31 cellular contexts compared by ENCODE assay signal in the genomic region with DNA sequence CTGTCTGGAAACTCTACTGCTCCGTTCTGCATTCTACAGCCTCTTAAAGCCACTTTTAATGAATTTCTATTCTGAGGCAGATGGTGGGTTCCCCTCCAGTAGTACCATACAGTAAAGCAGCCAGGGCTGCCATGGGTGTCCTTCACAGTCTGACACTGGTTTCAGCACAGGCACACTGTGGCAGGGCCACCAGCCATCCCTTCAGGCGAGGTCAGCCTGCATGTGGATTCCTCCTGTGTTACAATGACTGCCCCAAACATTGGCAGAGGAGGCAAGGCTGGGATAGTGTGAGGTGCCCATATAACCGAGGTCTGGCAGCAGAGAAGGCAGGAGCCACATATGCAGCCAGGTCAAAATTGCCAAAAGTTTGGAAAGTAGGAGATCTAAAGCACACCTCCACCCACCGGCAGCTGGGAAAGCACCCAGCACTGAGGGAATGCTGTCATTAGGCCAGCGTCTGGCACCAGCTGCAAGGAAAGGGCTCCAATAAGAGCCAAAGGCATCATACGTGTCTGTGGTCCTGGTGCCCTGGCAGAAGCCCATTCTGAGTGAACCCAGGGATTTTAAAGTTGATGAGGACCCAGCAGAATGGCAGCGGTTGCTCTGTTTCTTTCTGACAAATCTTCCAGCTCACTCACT. TPM values are rescaled to one million over a fixed set of nuclear protein-coding genes. Genes with fewer than 3 reads are reported as not detected.
DNase-seq lines count a peak whose midpoint lies in the region; ATAC-seq, FAIRE-seq and TF ChIP-seq lines count a peak whose summit lies in the region.
"Had no signal": no experiment of that assay in that cellular context is flagged by ENCODE, and none has a peak within 500 bp of the region (broad histone marks: within the 10 kb centered on the region; RNA-seq: fewer than 3 reads in every experiment).

No MANE protein-coding gene starts in this region.

- no peak for TF ChIP-seq RAD21 in HepG2 (CRISPR knock-in tag; IDR thresholded peaks at IDR 0.05)

- H3K9me3 ChIP-seq in esophagus muscularis mucosa (no peaks in the 10 kb centered on the region), HepG2 (ENCODE audit: low read length) (no peaks in the 10 kb centered on the region), subcutaneous abdominal adipose tissue (ENCODE audit: control insufficient read depth in 5 of 5, low read length in 5 of 5) (no peaks in the 10 kb centered on the region)
- H3K9me3 ChIP-seq: HAP-1, mucosa of descending colon, tibial artery had no signal

- no peak for TF ChIP-seq CTCF in activated B cell treated with CpG ODN at 0.5 μM for 24 hours (IDR thresholded peaks at IDR 0.05)
- no peak for TF ChIP-seq CTCF in esophagus muscularis mucosa (IDR thresholded peaks at IDR 0.05)
- no peak for TF ChIP-seq CTCF in HepG2 (CRISPR knock-in tag; IDR thresholded peaks at IDR 0.05)

- peaks cover 26% of the 10 kb centered on the region for H3K36me3 Mint-ChIP-seq in activated B cell treated with CpG ODN at 0.5 μM for 24 hours (ENCODE audit: low read depth)

- CTCF ChIA-PET in activated B cell treated with CpG ODN at 0.5 μM for 24 hours (lab: Charles Lee), result interaction anchor here (1.1 to 1.7 kb wide), 2 partner anchors 23 to 161 kb away, joined by 3 to 7 read pairs; no protein-coding TSS in a partner anchor
- CTCF ChIA-PET in HepG2 (lab: Yijun Ruan, JAX; ENCODE audit: low intra/inter-chr PET ratio, low total read pairs), result no interaction called here

- DNase-seq in activated B cell treated with CpG ODN at 0.5 μM for 24 hours (no peak), esophagus muscularis mucosa (ENCODE audit: extremely low spot score) (no peak), HepG2 (ENCODE audit: low spot score) (no peak), occipital lobe (lab: John Stamatoyannopoulos, UW) (no peak), KG1 (lab: John Stamatoyannopoulos, UW) (no peak)
- DNase-seq in stimulated activated CD8-positive, alpha-beta memory T cell treated with anti-CD3 and anti-CD28 coated beads, Interleukin-4, amount 100 ng/mL, for 48 hours, result no peak
- DNase-seq: activated CD4-positive, alpha-beta T cell treated with anti-CD3 and anti-CD28 coated beads for 36 hours; activated CD8-positive, alpha-beta T cell treated with anti-CD3 and anti-CD28 coated beads, Interleukin-2, amount 10 ng/mL, durations not matched to agents 7 days and 5 days; aorta; cortex of kidney; endodermal cell; KBM-7; MM.1S; mucosa of descending colon; NCI-H2029 treated with DMSO at 0.1 percent for 48 hours; NCI-H524 treated with DMSO at 0.1 percent for 48 hours; NK-92 treated with Interleukin-12 subunit alpha and Interleukin-12 subunit beta, amount 100 ng/mL, for 24 hours; SHP77 treated with DMSO at 0.1 percent for 48 hours; stimulated activated CD4-positive, alpha-beta T cell treated with anti-CD3 and anti-CD28 coated beads, Interleukin-1b, Interleukin-23, amount 100 ng/mL, for 48 hours; stimulated activated naive CD8-positive, alpha-beta T cell treated with anti-CD3 and anti-CD28 coated beads, Interleukin-15, amount 100 ng/mL, for 72 hours; tibial artery had no signal

- TF ChIP-seq EP300 in esophagus muscularis mucosa (IDR thresholded peaks at IDR 0.05), result no peak
- no peak for TF ChIP-seq EP300 in HepG2 (IDR thresholded peaks at IDR 0.05; ENCODE audit: low read depth in 2 of 2, low read length in 2 of 2)
- no peak for TF ChIP-seq EP300 in HepG2 (CRISPR knock-in tag; IDR thresholded peaks at IDR 0.05; ENCODE audit: borderline replicate concordance)

- H4K20me1 ChIP-seq in HepG2 (ENCODE audit: insufficient read depth, low read length), result peaks cover 47% of the 10 kb centered on the region

- H3K9ac ChIP-seq in HepG2 (ENCODE audit: insufficient read depth, low read depth, low read length), result no peak overlapping the region
- H3K9ac ChIP-seq in subcutaneous abdominal adipose tissue (ENCODE audit: low read length in 5 of 5), result peak overlapping the region in 2 of 5 donors; percentile 22 to 25

- in situ Hi-C loops in HepG2 (cut with HindIII; ENCODE audit: extremely low pct_ligation_motif_present, low pct_unique_long_range_greater_than_20kb), result no loop called here

- peaks cover 96% of the 10 kb centered on the region for H3K79me2 ChIP-seq in HepG2 (ENCODE audit: insufficient read depth, low read length)

- H3K4me3 ChIP-seq in esophagus muscularis mucosa (no peak overlapping the region), HepG2 (replicated peaks in 1 of 3; ENCODE audit: insufficient read depth in 1 of 3, low read depth in 2 of 3, low read length in 3 of 3) (no peak overlapping the region), subcutaneous abdominal adipose tissue (ENCODE audit: low read depth in 1 of 5, low read length in 5 of 5) (no peak overlapping the region)
- H3K4me3 ChIP-seq: cardiac muscle cell, HAP-1, lung, mucosa of descending colon, smooth muscle cell, tibial artery had no signal

- H2AFZ ChIP-seq in HepG2 (ENCODE audit: low read length), result no peak overlapping the region

- ATAC-seq in activated B cell treated with CpG ODN at 0.5 μM for 24 hours (ENCODE audit: low read depth), result no peak
- ATAC-seq in HepG2, result no peak
- ATAC-seq: activated CD4-positive, alpha-beta T cell treated with anti-CD3 and anti-CD28 coated beads for 36 hours; activated CD8-positive, alpha-beta T cell treated with anti-CD3 and anti-CD28 coated beads, Interleukin-2, amount 10 ng/mL, durations not matched to agents 7 days and 5 days; activated naive CD4-positive, alpha-beta T cell treated with anti-CD3 and anti-CD28 coated beads, Interleukin-2, amount 50 U/mL, for 72 hours; mucosa of descending colon; natural killer cell treated with Interleukin-12 subunit alpha and Interleukin-12 subunit beta and Interleukin-15 and Interleukin-18, amount 100 ng/mL, for 72 hours; stimulated activated naive CD8-positive, alpha-beta T cell treated with anti-CD3 and anti-CD28 coated beads, Interleukin-15, amount 100 ng/mL, for 72 hours had no signal

- peak overlapping the region; percentile 24 for H3K27ac Mint-ChIP-seq in activated B cell treated with CpG ODN at 0.5 μM for 24 hours
- H3K27ac Mint-ChIP-seq: activated CD4-positive, alpha-beta T cell treated with anti-CD3 and anti-CD28 coated beads for 36 hours; activated CD8-positive, alpha-beta T cell treated with anti-CD3 and anti-CD28 coated beads, Interleukin-2, amount 10 ng/mL, durations not matched to agents 7 days and 5 days; endodermal cell; T-helper 2 cell treated with Interferon-gamma antibody and Interleukin-4, amounts not matched to agents 5 μg/mL and 100 μg/mL, for 36 hours had no signal

- no TSS peak for BruUV-seq in HepG2 (replicated peaks; lab: Mats Ljungman, UMichigan)

- H3K36me3 ChIP-seq in esophagus muscularis mucosa, result peaks cover 0 to 4% (median 0%) of the 10 kb centered on the region in 4 donors
- H3K36me3 ChIP-seq in HepG2 (replicated peaks in 1 of 2; ENCODE audit: control insufficient read depth in 1 of 2, insufficient read depth in 2 of 2, low read length in 2 of 2), result peaks cover 43 to 84% of the 10 kb centered on the region in 2 experiments
- H3K36me3 ChIP-seq in subcutaneous abdominal adipose tissue (ENCODE audit: control insufficient read depth in 5 of 5, insufficient read depth in 5 of 5, low read length in 5 of 5), result peaks cover 0 to 9% (median 5%) of the 10 kb centered on the region in 5 donors
- H3K36me3 ChIP-seq: cardiac muscle cell, tibial artery had no signal

- H3K9me3 Mint-ChIP-seq in activated B cell treated with CpG ODN at 0.5 μM for 24 hours, result no peaks in the 10 kb centered on the region
- H3K9me3 Mint-ChIP-seq: endodermal cell; natural killer cell treated with Interleukin-12 subunit alpha and Interleukin-12 subunit beta and Interleukin-15 and Interleukin-18, amount 100 ng/mL, for 72 hours; T-helper 2 cell treated with Interferon-gamma antibody and Interleukin-4, amounts not matched to agents 5 μg/mL and 100 μg/mL, for 36 hours had no signal

- FAIRE-seq in HepG2 (lab: Jason Lieb, UNC), result no peak
- FAIRE-seq: HTR-8/SVneo had no signal

- H3K4me1 Mint-ChIP-seq in activated B cell treated with CpG ODN at 0.5 μM for 24 hours, result peaks cover 65% of the 10 kb centered on the region

- 56% methylated on average over 6 of the region's 7 CpGs for WGBS in esophagus muscularis mucosa
- WGBS in HepG2 (ENCODE audit: low lambda C conversion rate), result over 99% methylated on average over 7 of the region's 7 CpGs

- H3K27me3 ChIP-seq in esophagus muscularis mucosa (no peaks in the 10 kb centered on the region), HepG2 (ENCODE audit: control insufficient read depth in 1 of 2, insufficient read depth in 2 of 2, low read length in 2 of 2) (no peaks in the 10 kb centered on the region), subcutaneous abdominal adipose tissue (ENCODE audit: control insufficient read depth in 5 of 5, insufficient read depth in 4 of 5, low read length in 5 of 5) (no peaks in the 10 kb centered on the region)
- H3K27me3 ChIP-seq: cardiac muscle cell, tibial artery had no signal

- POLR2A ChIA-PET in activated B cell treated with CpG ODN at 0.5 μM for 24 hours (lab: Charles Lee) (no interaction called here), HepG2 (lab: Yijun Ruan, JAX) (no interaction called here)

- H3K4me1 ChIP-seq in esophagus muscularis mucosa (peaks cover 70 to 100% (median 88%) of the 10 kb centered on the region in 4 donors), HepG2 (ENCODE audit: insufficient read depth, low read length) (no peaks in the 10 kb centered on the region), subcutaneous abdominal adipose tissue (ENCODE audit: control insufficient read depth in 5 of 5, insufficient read depth in 5 of 5, low read length in 5 of 5) (peaks cover 10 to 53% (median 40%) of the 10 kb centered on the region in 5 donors)
- H3K4me1 ChIP-seq: HAP-1 had no signal

- H3K27me3 Mint-ChIP-seq in activated B cell treated with CpG ODN at 0.5 μM for 24 hours, result no peaks in the 10 kb centered on the region
- H3K27me3 Mint-ChIP-seq: activated CD4-positive, alpha-beta T cell treated with anti-CD3 and anti-CD28 coated beads for 36 hours; natural killer cell treated with Interleukin-12 subunit alpha and Interleukin-12 subunit beta and Interleukin-15 and Interleukin-18, amount 100 ng/mL, for 72 hours; stimulated activated naive CD8-positive, alpha-beta T cell treated with anti-CD3 and anti-CD28 coated beads, Interleukin-15, amount 100 ng/mL, for 72 hours had no signal

- H3K27ac ChIP-seq in esophagus muscularis mucosa (replicated peaks in 1 of 4) (peak overlapping the region; percentile 32 to 66 (median 50)), HepG2 (ENCODE audit: extremely low read length, insufficient read depth, low read length) (no peak overlapping the region), subcutaneous abdominal adipose tissue (ENCODE audit: low read depth, low read length) (peak overlapping the region; percentile 78)
- H3K27ac ChIP-seq: C4-2B, cardiac muscle cell, tibial artery had no signal

- H3K4me3 Mint-ChIP-seq in activated B cell treated with CpG ODN at 0.5 μM for 24 hours, result no peak overlapping the region
- H3K4me3 Mint-ChIP-seq: activated CD4-positive, alpha-beta T cell treated with anti-CD3 and anti-CD28 coated beads for 36 hours; activated CD8-positive, alpha-beta T cell treated with anti-CD3 and anti-CD28 coated beads, Interleukin-2, amount 10 ng/mL, durations not matched to agents 7 days and 5 days; endodermal cell; natural killer cell treated with Interleukin-12 subunit alpha and Interleukin-12 subunit beta and Interleukin-15 and Interleukin-18, amount 100 ng/mL, for 72 hours; stimulated activated naive CD8-positive, alpha-beta T cell treated with anti-CD3 and anti-CD28 coated beads, Interleukin-15, amount 100 ng/mL, for 72 hours; T-helper 2 cell treated with Interferon-gamma antibody and Interleukin-4, amounts not matched to agents 5 μg/mL and 100 μg/mL, for 36 hours had no signal

- intact Hi-C loops in activated B cell treated with CpG ODN at 0.5 μM for 24 hours (cut with micrococcal nuclease), result loop anchor here (5.0 kb wide), 1 partner anchor 617 kb away; no protein-coding TSS in a partner anchor
- intact Hi-C loops in esophagus muscularis mucosa (cut with DNase I), result no loop called here
- intact Hi-C loops in HepG2 (cut with micrococcal nuclease; ENCODE audit: unreplicated experiment), result no loop called here

- H3K4me2 ChIP-seq in HepG2 (ENCODE audit: low read depth, low read length), result no peak overlapping the region
- H3K4me2 ChIP-seq: smooth muscle cell had no signal

- TF ChIP-seq POLR2A in esophagus muscularis mucosa (IDR thresholded peaks at IDR 0.05; ENCODE audit: low read depth) (no peak), HepG2 (IDR thresholded peaks at IDR 0.05; ENCODE audit: insufficient read depth in 1 of 2, low read depth in 2 of 2, low read length in 2 of 2) (peak in 1 of 2 experiments; percentile 7; a peak in 1 of 4 replicates)

RNA-seq across cellular contexts. Expression of gene STK35, which starts 24.0 kb away (rescaled TPM):
- total RNA-seq in activated B cell treated with CpG ODN at 0.5 μM for 24 hours (15.5 and 17.6 TPM in 2 replicates), esophagus muscularis mucosa (10 to 100 TPM; 19.2 to 24.1 (median 22.8) TPM), HepG2 (2016; rRNA removed; fragmentation: Illumina TruSeq; extraction: Trizol) (29.8 and 34.9 TPM in 2 replicates), occipital lobe (13.9 TPM)
- 13.7 and 15.4 TPM in 2 replicates for total RNA-seq in HepG2 (2016; cell fraction: cytosol; rRNA removed; fragmentation: Illumina TruSeq; extraction: Trizol; ENCODE audit: low read depth)
- total RNA-seq in HepG2 (2016; cell fraction: insoluble cytoplasmic fraction; rRNA removed; fragmentation: Illumina TruSeq; extraction: Trizol), result 30.2 and 30.4 TPM in 2 replicates
- total RNA-seq in HepG2 (2016; cell fraction: membrane; rRNA removed; fragmentation: Illumina TruSeq; extraction: Trizol), result 27.3 and 27.9 TPM in 2 replicates
- 24.3 and 27.8 TPM in 2 replicates for total RNA-seq in HepG2 (2016; cell fraction: nucleus; rRNA removed; fragmentation: Illumina TruSeq; extraction: Trizol)
- 26.5 and 27.4 TPM in 2 replicates for polyA plus RNA-seq in HepG2 (2011; rRNA removed)
- 24.8 and 26.8 TPM in 2 replicates for polyA plus RNA-seq in HepG2 (2011; cell fraction: cytosol; rRNA removed)
- 42.3 and 48.0 TPM in 2 replicates for polyA plus RNA-seq in HepG2 (2011; cell fraction: nucleus; rRNA removed)
- polyA plus RNA-seq in HepG2 (2012), result 16.4 and 17.0 TPM in 2 replicates
- 1.8 and 1.9 TPM in 2 replicates for polyA plus RNA-seq in HepG2 (2016; cell fraction: cytosol; fragmentation: Illumina TruSeq; extraction: Trizol; ENCODE audit: low read depth)
- polyA plus RNA-seq in HepG2 (2016; cell fraction: insoluble cytoplasmic fraction; fragmentation: Illumina TruSeq; extraction: Trizol; ENCODE audit: low read depth), result 23.6 and 32.2 TPM in 2 replicates
- 11.0 and 12.3 TPM in 2 replicates for polyA plus RNA-seq in HepG2 (2016; cell fraction: membrane; fragmentation: Illumina TruSeq; extraction: Trizol; ENCODE audit: low read depth)
- polyA plus RNA-seq in HepG2 (2016; cell fraction: nucleus; fragmentation: Illumina TruSeq; extraction: Trizol; ENCODE audit: insufficient read depth, low read depth), result 38.0 and 38.6 TPM in 2 replicates
- 14.2 and 74.6 TPM in 2 replicates for polyA minus RNA-seq in HepG2 (2011; rRNA and poly(A)+ RNA removed; ENCODE audit: low replicate concordance)
- polyA minus RNA-seq in HepG2 (2011; cell fraction: cytosol; rRNA and poly(A)+ RNA removed), result 24.6 and 25.4 TPM in 2 replicates
- polyA minus RNA-seq in HepG2 (2011; cell fraction: nucleus; rRNA and poly(A)+ RNA removed), result 34.6 and 38.4 TPM in 2 replicates
